1 cellular context compared by ENCODE assay signal in the genomic region with DNA sequence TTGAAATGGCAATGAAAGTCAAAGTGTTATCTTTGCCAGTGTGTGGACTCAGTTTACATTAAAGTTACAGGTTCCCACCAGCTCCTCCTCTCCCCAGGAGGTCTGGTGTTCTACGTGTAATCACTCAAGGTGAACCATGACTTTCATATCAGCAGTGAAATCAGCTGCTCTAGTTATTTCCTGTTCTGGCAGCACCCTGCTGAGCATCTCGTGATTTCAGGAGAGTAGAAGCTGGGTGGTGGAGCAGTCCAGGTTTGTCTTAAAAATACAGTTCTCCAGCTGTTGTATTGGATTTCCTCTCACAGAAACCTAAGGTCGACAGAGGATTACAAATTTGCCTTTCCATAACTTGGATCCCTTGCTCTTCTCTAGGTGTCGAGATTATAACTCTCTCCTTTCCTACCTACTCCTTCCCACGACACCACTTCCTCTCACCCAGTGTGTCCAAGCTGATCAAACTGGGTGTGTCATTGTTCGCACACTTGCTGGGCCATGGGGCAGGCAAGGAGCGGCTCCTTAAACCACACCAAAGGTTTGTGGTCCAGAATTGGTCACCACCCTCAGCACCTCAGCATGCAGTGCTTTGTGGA.
TF ChIP-seq lines count a peak whose summit lies in the region.

No MANE protein-coding gene starts in this region.

TF ChIP-seq in K562, 482 proteins besides CTCF, POLR2A, EP300 and RAD21 (continued from another document):
- TF ChIP-seq NR2C2 (CRISPR knock-in tag; IDR thresholded peaks at IDR 0.05) (no peak), NR2C2 (tag; IDR thresholded peaks at IDR 0.05) (peak; percentile 49; the same call in 1 of the 2 replicates), ZNF311 (CRISPR knock-in tag; IDR thresholded peaks at IDR 0.05) (no peak), FOXK2 (conservative IDR thresholded peaks at IDR 0.05 in 1 of 2, IDR thresholded peaks at IDR 0.05 in 1 of 2; ENCODE audit: low read depth in 2 of 2) (0 out of 4 replicates have a peak, but pooled peaks of 1 of the 2 experiments have one; percentile 33), GATA2 (CRISPR knock-in tag; IDR thresholded peaks at IDR 0.05) (0 out of 2 replicates have a peak, but pooled peaks have one; percentile 25), ELF4 (CRISPR knock-in tag; IDR thresholded peaks at IDR 0.05) (no peak), ATF1 (CRISPR knock-in tag; IDR thresholded peaks at IDR 0.05) (no peak), ATF1 (tag; IDR thresholded peaks at IDR 0.05) (peak; percentile 26; the same call in 1 of the 2 replicates), ZKSCAN3 (CRISPR knock-in tag; IDR thresholded peaks at IDR 0.05) (no peak), ZNF175 (CRISPR knock-in tag; IDR thresholded peaks at IDR 0.05; ENCODE audit: low read depth) (no peak), ADNP (tag; IDR thresholded peaks at IDR 0.05) (no peak), POLR2H (tag; IDR thresholded peaks at IDR 0.05; ENCODE audit: low read depth) (0 out of 2 replicates have a peak, but pooled peaks have one; percentile 15), NR2C1 (IDR thresholded peaks at IDR 0.05) (no peak), NR2C1 (tag; IDR thresholded peaks at IDR 0.05) (peak; percentile 46; the same call in 1 of the 2 replicates), CREM (IDR thresholded peaks at IDR 0.05; ENCODE audit: low read depth) (0 out of 2 replicates have a peak, but pooled peaks have one; percentile 5), MXI1 (IDR thresholded peaks at IDR 0.05; ENCODE audit: low read depth, low read length) (no peak), SMARCA4 (IDR thresholded peaks at IDR 0.05) (no peak), L3MBTL2 (IDR thresholded peaks at IDR 0.05) (peak; percentile 52; the same call in 1 of the 2 replicates), SPI1 (IDR thresholded peaks at IDR 0.05; ENCODE audit: borderline replicate concordance, low read depth, low read length) (peak; percentile 68), ZNF431 (CRISPR knock-in tag; IDR thresholded peaks at IDR 0.05) (no peak), ETV1 (tag; conservative IDR thresholded peaks at IDR 0.05; ENCODE audit: low read depth) (peak; percentile 57; the same call in 1 of the 2 replicates), ZNF197 (CRISPR knock-in tag; IDR thresholded peaks at IDR 0.05; ENCODE audit: low read depth) (0 out of 2 replicates have a peak, but pooled peaks have one; percentile 25), RCOR1 (IDR thresholded peaks at IDR 0.05; ENCODE audit: borderline replicate concordance in 1 of 2, low read depth in 2 of 2, low read length in 2 of 2) (peak in 1 of 2 experiments; percentile 29; a peak in 1 of 4 replicates), CTBP1 (IDR thresholded peaks at IDR 0.05; ENCODE audit: borderline replicate concordance) (peak; percentile 76; the same call in 1 of the 2 replicates), TCF7 (IDR thresholded peaks at IDR 0.05; ENCODE audit: borderline replicate concordance) (peak; percentile 77; the same call in 1 of the 2 replicates), RBM34 (IDR thresholded peaks at IDR 0.05; ENCODE audit: borderline replicate concordance, insufficient read depth, low read length) (no peak), JUND (IDR thresholded peaks at IDR 0.05; ENCODE audit: borderline replicate concordance, low read depth, low read length) (0 out of 2 replicates have a peak, but pooled peaks have one; percentile 20), JUND (tag; IDR thresholded peaks at IDR 0.05; ENCODE audit: borderline replicate concordance, low read depth, low read length) (no peak), ELF1 (tag; IDR thresholded peaks at IDR 0.05) (0 out of 2 replicates have a peak, but pooled peaks have one; percentile 23), CREB1 (IDR thresholded peaks at IDR 0.05) (no peak), CREB1 (CRISPR knock-in tag; IDR thresholded peaks at IDR 0.05) (no peak), KDM1A (IDR thresholded peaks at IDR 0.05) (no peak), LEF1 (IDR thresholded peaks at IDR 0.05) (no peak), BHLHE40 (IDR thresholded peaks at IDR 0.05; ENCODE audit: low read length) (peak; percentile 45; the same call in 1 of the 2 replicates), ZFX (CRISPR knock-in tag; IDR thresholded peaks at IDR 0.05) (no peak), RB1 (IDR thresholded peaks at IDR 0.05; ENCODE audit: low read depth) (no peak), BRD4 (IDR thresholded peaks at IDR 0.05) (no peak), HDAC2 (IDR thresholded peaks at IDR 0.05) (no peak)
- TF ChIP-seq, protein P1, sequence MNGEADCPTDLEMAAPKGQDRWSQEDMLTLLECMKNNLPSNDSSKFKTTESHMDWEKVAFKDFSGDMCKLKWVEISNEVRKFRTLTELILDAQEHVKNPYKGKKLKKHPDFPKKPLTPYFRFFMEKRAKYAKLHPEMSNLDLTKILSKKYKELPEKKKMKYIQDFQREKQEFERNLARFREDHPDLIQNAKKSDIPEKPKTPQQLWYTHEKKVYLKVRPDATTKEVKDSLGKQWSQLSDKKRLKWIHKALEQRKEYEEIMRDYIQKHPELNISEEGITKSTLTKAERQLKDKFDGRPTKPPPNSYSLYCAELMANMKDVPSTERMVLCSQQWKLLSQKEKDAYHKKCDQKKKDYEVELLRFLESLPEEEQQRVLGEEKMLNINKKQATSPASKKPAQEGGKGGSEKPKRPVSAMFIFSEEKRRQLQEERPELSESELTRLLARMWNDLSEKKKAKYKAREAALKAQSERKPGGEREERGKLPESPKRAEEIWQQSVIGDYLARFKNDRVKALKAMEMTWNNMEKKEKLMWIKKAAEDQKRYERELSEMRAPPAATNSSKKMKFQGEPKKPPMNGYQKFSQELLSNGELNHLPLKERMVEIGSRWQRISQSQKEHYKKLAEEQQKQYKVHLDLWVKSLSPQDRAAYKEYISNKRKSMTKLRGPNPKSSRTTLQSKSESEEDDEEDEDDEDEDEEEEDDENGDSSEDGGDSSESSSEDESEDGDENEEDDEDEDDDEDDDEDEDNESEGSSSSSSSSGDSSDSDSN (IDR thresholded peaks at IDR 0.05; ENCODE audit: borderline replicate concordance in 1 of 2, low read depth in 2 of 2, low read length in 2 of 2), result no peak
- TF ChIP-seq, protein P2, sequence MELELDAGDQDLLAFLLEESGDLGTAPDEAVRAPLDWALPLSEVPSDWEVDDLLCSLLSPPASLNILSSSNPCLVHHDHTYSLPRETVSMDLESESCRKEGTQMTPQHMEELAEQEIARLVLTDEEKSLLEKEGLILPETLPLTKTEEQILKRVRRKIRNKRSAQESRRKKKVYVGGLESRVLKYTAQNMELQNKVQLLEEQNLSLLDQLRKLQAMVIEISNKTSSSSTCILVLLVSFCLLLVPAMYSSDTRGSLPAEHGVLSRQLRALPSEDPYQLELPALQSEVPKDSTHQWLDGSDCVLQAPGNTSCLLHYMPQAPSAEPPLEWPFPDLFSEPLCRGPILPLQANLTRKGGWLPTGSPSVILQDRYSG (tag; conservative IDR thresholded peaks at IDR 0.05; ENCODE audit: low read depth), result no peak
- TF ChIP-seq, protein P3, sequence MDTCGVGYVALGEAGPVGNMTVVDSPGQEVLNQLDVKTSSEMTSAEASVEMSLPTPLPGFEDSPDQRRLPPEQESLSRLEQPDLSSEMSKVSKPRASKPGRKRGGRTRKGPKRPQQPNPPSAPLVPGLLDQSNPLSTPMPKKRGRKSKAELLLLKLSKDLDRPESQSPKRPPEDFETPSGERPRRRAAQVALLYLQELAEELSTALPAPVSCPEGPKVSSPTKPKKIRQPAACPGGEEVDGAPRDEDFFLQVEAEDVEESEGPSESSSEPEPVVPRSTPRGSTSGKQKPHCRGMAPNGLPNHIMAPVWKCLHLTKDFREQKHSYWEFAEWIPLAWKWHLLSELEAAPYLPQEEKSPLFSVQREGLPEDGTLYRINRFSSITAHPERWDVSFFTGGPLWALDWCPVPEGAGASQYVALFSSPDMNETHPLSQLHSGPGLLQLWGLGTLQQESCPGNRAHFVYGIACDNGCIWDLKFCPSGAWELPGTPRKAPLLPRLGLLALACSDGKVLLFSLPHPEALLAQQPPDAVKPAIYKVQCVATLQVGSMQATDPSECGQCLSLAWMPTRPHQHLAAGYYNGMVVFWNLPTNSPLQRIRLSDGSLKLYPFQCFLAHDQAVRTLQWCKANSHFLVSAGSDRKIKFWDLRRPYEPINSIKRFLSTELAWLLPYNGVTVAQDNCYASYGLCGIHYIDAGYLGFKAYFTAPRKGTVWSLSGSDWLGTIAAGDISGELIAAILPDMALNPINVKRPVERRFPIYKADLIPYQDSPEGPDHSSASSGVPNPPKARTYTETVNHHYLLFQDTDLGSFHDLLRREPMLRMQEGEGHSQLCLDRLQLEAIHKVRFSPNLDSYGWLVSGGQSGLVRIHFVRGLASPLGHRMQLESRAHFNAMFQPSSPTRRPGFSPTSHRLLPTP (IDR thresholded peaks at IDR 0.05; ENCODE audit: borderline replicate concordance, extremely low read depth, insufficient read length), result no peak
- TF ChIP-seq, protein P4, sequence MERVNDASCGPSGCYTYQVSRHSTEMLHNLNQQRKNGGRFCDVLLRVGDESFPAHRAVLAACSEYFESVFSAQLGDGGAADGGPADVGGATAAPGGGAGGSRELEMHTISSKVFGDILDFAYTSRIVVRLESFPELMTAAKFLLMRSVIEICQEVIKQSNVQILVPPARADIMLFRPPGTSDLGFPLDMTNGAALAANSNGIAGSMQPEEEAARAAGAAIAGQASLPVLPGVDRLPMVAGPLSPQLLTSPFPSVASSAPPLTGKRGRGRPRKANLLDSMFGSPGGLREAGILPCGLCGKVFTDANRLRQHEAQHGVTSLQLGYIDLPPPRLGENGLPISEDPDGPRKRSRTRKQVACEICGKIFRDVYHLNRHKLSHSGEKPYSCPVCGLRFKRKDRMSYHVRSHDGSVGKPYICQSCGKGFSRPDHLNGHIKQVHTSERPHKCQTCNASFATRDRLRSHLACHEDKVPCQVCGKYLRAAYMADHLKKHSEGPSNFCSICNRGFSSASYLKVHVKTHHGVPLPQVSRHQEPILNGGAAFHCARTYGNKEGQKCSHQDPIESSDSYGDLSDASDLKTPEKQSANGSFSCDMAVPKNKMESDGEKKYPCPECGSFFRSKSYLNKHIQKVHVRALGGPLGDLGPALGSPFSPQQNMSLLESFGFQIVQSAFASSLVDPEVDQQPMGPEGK (CRISPR knock-in tag; IDR thresholded peaks at IDR 0.05; ENCODE audit: borderline replicate concordance), result no peak
- TF ChIP-seq, protein P5, sequence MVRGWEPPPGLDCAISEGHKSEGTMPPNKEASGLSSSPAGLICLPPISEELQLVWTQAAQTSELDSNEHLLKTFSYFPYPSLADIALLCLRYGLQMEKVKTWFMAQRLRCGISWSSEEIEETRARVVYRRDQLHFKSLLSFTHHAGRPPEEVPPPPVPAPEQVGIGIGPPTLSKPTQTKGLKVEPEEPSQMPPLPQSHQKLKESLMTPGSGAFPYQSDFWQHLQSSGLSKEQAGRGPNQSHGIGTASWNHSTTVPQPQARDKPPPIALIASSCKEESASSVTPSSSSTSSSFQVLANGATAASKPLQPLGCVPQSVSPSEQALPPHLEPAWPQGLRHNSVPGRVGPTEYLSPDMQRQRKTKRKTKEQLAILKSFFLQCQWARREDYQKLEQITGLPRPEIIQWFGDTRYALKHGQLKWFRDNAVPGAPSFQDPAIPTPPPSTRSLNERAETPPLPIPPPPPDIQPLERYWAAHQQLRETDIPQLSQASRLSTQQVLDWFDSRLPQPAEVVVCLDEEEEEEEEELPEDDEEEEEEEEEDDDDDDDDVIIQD (CRISPR knock-in tag; IDR thresholded peaks at IDR 0.05), result no peak
- TF ChIP-seq, protein P6, sequence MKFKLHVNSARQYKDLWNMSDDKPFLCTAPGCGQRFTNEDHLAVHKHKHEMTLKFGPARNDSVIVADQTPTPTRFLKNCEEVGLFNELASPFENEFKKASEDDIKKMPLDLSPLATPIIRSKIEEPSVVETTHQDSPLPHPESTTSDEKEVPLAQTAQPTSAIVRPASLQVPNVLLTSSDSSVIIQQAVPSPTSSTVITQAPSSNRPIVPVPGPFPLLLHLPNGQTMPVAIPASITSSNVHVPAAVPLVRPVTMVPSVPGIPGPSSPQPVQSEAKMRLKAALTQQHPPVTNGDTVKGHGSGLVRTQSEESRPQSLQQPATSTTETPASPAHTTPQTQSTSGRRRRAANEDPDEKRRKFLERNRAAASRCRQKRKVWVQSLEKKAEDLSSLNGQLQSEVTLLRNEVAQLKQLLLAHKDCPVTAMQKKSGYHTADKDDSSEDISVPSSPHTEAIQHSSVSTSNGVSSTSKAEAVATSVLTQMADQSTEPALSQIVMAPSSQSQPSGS (CRISPR knock-in tag; IDR thresholded peaks at IDR 0.05), result no peak
- TF ChIP-seq, protein P7, sequence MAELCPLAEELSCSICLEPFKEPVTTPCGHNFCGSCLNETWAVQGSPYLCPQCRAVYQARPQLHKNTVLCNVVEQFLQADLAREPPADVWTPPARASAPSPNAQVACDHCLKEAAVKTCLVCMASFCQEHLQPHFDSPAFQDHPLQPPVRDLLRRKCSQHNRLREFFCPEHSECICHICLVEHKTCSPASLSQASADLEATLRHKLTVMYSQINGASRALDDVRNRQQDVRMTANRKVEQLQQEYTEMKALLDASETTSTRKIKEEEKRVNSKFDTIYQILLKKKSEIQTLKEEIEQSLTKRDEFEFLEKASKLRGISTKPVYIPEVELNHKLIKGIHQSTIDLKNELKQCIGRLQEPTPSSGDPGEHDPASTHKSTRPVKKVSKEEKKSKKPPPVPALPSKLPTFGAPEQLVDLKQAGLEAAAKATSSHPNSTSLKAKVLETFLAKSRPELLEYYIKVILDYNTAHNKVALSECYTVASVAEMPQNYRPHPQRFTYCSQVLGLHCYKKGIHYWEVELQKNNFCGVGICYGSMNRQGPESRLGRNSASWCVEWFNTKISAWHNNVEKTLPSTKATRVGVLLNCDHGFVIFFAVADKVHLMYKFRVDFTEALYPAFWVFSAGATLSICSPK (IDR thresholded peaks at IDR 0.05; ENCODE audit: borderline replicate concordance), result no peak
